Comparison of ENCODE assay signal across 15 cellular contexts in genomic region chrX:68841251-68842049, GRCh38. TPM values are rescaled to one million over a fixed set of nuclear protein-coding genes. Genes with fewer than 3 reads are reported as not detected.
DNase-seq lines count a peak whose midpoint lies in the region; ATAC-seq and TF ChIP-seq lines count a peak whose summit lies in the region.
"Had no signal": no experiment of that assay in that cellular context is flagged by ENCODE, and none has a peak within 500 bp of the region (broad histone marks: within the 10 kb centered on the region; RNA-seq: fewer than 3 reads in every experiment).

No MANE protein-coding gene starts in this region.

- TF ChIP-seq CTCF in colonic mucosa (IDR thresholded peaks at IDR 0.05): no peak
- no peak for TF ChIP-seq CTCF in osteoblast (IDR thresholded peaks at IDR 0.05; ENCODE audit: extremely low read depth, low read depth, low read length)

- H3K9me3 ChIP-seq in colonic mucosa (no peaks in the 10 kb centered on the region), osteoblast (ENCODE audit: low read depth, low read length) (no peaks in the 10 kb centered on the region)
- H3K9me3 ChIP-seq: heart left ventricle, neutrophil, upper lobe of left lung had no signal

- H3K9me3 Mint-ChIP-seq in activated T-cell treated with anti-CD3 and anti-CD28 coated beads, Interleukin-2, amount 50 U/mL, for 72 hours: no peaks in the 10 kb centered on the region
- H3K9me3 Mint-ChIP-seq: activated naive CD4-positive, alpha-beta T cell treated with anti-CD3 and anti-CD28 coated beads, Interleukin-2, amount 10 ng/mL, durations not matched to agents 7 days and 5 days had no signal

- ATAC-seq in HG03342 (IDR thresholded peaks at IDR 0.05; ENCODE audit: unreplicated experiment): no peak
- no peak for ATAC-seq in activated T-cell treated with anti-CD3 and anti-CD28 coated beads, Interleukin-2, amount 50 U/mL, for 72 hours (replicated peaks in 1 of 2)

- H3K4me1 Mint-ChIP-seq in activated T-cell treated with anti-CD3 and anti-CD28 coated beads, Interleukin-2, amount 50 U/mL, for 72 hours (ENCODE audit: low read depth): no peaks in the 10 kb centered on the region
- H3K4me1 Mint-ChIP-seq: activated naive CD4-positive, alpha-beta T cell treated with anti-CD3 and anti-CD28 coated beads, Interleukin-2, amount 10 ng/mL, durations not matched to agents 7 days and 5 days had no signal

- H3K27me3 ChIP-seq in colonic mucosa (no peaks in the 10 kb centered on the region), osteoblast (ENCODE audit: insufficient read depth, low read length) (peaks cover 1% of the 10 kb centered on the region)
- H3K27me3 ChIP-seq: heart left ventricle, neutrophil, upper lobe of left lung had no signal

- intact Hi-C loops in colonic mucosa (cut with DNase I): no loop called here

- H3K4me3 Mint-ChIP-seq in activated T-cell treated with anti-CD3 and anti-CD28 coated beads, Interleukin-2, amount 50 U/mL, for 72 hours: no peak overlapping the region
- H3K4me3 Mint-ChIP-seq: activated naive CD4-positive, alpha-beta T cell treated with anti-CD3 and anti-CD28 coated beads, Interleukin-2, amount 10 ng/mL, durations not matched to agents 7 days and 5 days had no signal

- H3K27ac Mint-ChIP-seq in activated T-cell treated with anti-CD3 and anti-CD28 coated beads, Interleukin-2, amount 50 U/mL, for 72 hours: no peak overlapping the region
- H3K27ac Mint-ChIP-seq: activated naive CD4-positive, alpha-beta T cell treated with anti-CD3 and anti-CD28 coated beads, Interleukin-2, amount 10 ng/mL, durations not matched to agents 7 days and 5 days had no signal

- peaks cover 10% of the 10 kb centered on the region for H3K79me2 ChIP-seq in osteoblast (ENCODE audit: insufficient read depth, low read length)

- peak overlapping the region; percentile 66 for H3K27ac ChIP-seq in colonic mucosa
- no peak overlapping the region for H3K27ac ChIP-seq in osteoblast (ENCODE audit: low read depth, low read length)
- H3K27ac ChIP-seq: heart left ventricle, KMS-11 had no signal

- peaks cover 25% of the 10 kb centered on the region for H4K20me1 ChIP-seq in osteoblast (ENCODE audit: insufficient read depth, low read length)

- no peak overlapping the region for H2AFZ ChIP-seq in osteoblast (ENCODE audit: low read length)

- H3K36me3 ChIP-seq in colonic mucosa: no peaks in the 10 kb centered on the region
- H3K36me3 ChIP-seq in osteoblast (ENCODE audit: insufficient read depth, low read length): peaks cover 4% of the 10 kb centered on the region
- H3K36me3 ChIP-seq: neutrophil had no signal

- peaks cover 14% of the 10 kb centered on the region for H3K4me1 ChIP-seq in colonic mucosa
- no peaks in the 10 kb centered on the region for H3K4me1 ChIP-seq in osteoblast (ENCODE audit: insufficient read depth, low read length)

- no peaks in the 10 kb centered on the region for H3K27me3 Mint-ChIP-seq in activated T-cell treated with anti-CD3 and anti-CD28 coated beads, Interleukin-2, amount 50 U/mL, for 72 hours (ENCODE audit: low read depth)
- H3K27me3 Mint-ChIP-seq: activated naive CD4-positive, alpha-beta T cell treated with anti-CD3 and anti-CD28 coated beads, Interleukin-2, amount 10 ng/mL, durations not matched to agents 7 days and 5 days had no signal

- H3K4me3 ChIP-seq in colonic mucosa (no peak overlapping the region), osteoblast (ENCODE audit: insufficient read depth, low read length) (no peak overlapping the region)
- H3K4me3 ChIP-seq: heart left ventricle, upper lobe of left lung had no signal

- DNase-seq in DMS53 (lab: John Stamatoyannopoulos, UW): peak; percentile 40
- DNase-seq in DMS53 treated with DMSO at 0.1 percent for 48 hours (lab: John Stamatoyannopoulos, UW; ENCODE audit: unreplicated experiment): no peak
- DNase-seq in NCI-H2171 (lab: John Stamatoyannopoulos, UW): peak; percentile 9
- DNase-seq in colonic mucosa: peak; percentile 88
- DNase-seq in osteoblast (ENCODE audit: insufficient read length, low spot score, missing footprints): peak; percentile 52
- DNase-seq in SW480 (ENCODE audit: low spot score): no peak
- no peak for DNase-seq in activated T-cell treated with anti-CD3 and anti-CD28 coated beads, Interleukin-2, amount 50 U/mL, for 72 hours
- DNase-seq: 8988T; activated naive CD4-positive, alpha-beta T cell treated with anti-CD3 and anti-CD28 coated beads, Interleukin-2, amount 10 ng/mL, durations not matched to agents 7 days and 5 days; SHP77 had no signal

- no peak overlapping the region for H3K4me2 ChIP-seq in osteoblast (ENCODE audit: insufficient read depth, low read length)
- H3K4me2 ChIP-seq: KMS-11 had no signal

- peak overlapping the region in 1 of 2 donors; percentile 57 for H3K9ac ChIP-seq in colonic mucosa (ENCODE audit: low read depth in 2 of 2, low read length in 2 of 2)
- H3K9ac ChIP-seq: KMS-11 had no signal

- H3K36me3 Mint-ChIP-seq in activated T-cell treated with anti-CD3 and anti-CD28 coated beads, Interleukin-2, amount 50 U/mL, for 72 hours (ENCODE audit: insufficient read depth in 2 of 2): no peaks in the 10 kb centered on the region
- H3K36me3 Mint-ChIP-seq: activated naive CD4-positive, alpha-beta T cell treated with anti-CD3 and anti-CD28 coated beads, Interleukin-2, amount 10 ng/mL, durations not matched to agents 7 days and 5 days had no signal

RNA-seq across cellular contexts. Expression of gene EFNB1, which starts 12.6 kb away (rescaled TPM):
- total RNA-seq in colonic mucosa (10 to 100 TPM; 77.9 to 92.2 TPM), osteoblast (34.7 and 35.7 TPM in 2 replicates)
- total RNA-seq in activated T-cell treated with anti-CD3 and anti-CD28 coated beads, Interleukin-2, amount 50 U/mL, for 72 hours: 1 to 10 TPM; 5.1 to 5.7 TPM

Comparison
In these comparisons a context has a peak if more than half of its experiments do, and no peak if none do; other contexts are left out.
1. DNase-seq: peak in DMS53 (single experiment), NCI-H2171 (single experiment), colonic mucosa (single experiment) and osteoblast (single experiment); none in DMS53 treated with DMSO at 0.1 percent for 48 hours (single experiment), SW480 (single experiment) and activated T-cell treated with anti-CD3 and anti-CD28 coated beads, Interleukin-2, amount 50 U/mL, for 72 hours (0 of 2).